Comparison of ENCODE assay signal across 9 cellular contexts in genomic region chr7:98862203-98862602, GRCh38. TPM values are rescaled to one million over a fixed set of nuclear protein-coding genes. Genes with fewer than 3 reads are reported as not detected.
"Had no signal": no experiment of that assay in that cellular context is flagged by ENCODE, and none has a peak within 500 bp of the region (broad histone marks: within the 10 kb centered on the region; RNA-seq: fewer than 3 reads in every experiment).

No MANE protein-coding gene starts in this region.

- H3K4me3 Mint-ChIP-seq: IgD-negative memory B cell had no signal

- H3K4me3 ChIP-seq: GM23248, HAP-1 had no signal

- H3K27ac Mint-ChIP-seq: IgD-negative memory B cell had no signal

- DNase-seq: GM23248, GOT3, H7, KG1 had no signal

- H3K9me3 ChIP-seq: HAP-1 had no signal

- ATAC-seq: HCT116, HepG2 had no signal

- H3K36me3 Mint-ChIP-seq: IgD-negative memory B cell had no signal

- H3K36me3 ChIP-seq: HAP-1 had no signal

- H3K9me3 Mint-ChIP-seq: IgD-negative memory B cell had no signal

- H3K4me1 Mint-ChIP-seq: IgD-negative memory B cell had no signal

- H3K27ac ChIP-seq: GM23248, HL-60 had no signal

RNA-seq across cellular contexts. Expression of gene TMEM130, which starts 7.6 kb away (rescaled TPM):
- polyA plus RNA-seq: HepG2, IgD-negative memory B cell had no signal
